ENCODE assay signal across 21 cellular contexts in genomic region chr15:41307679-41308078, GRCh38. TPM values are rescaled to one million over a fixed set of nuclear protein-coding genes. Genes with fewer than 3 reads are reported as not detected.
DNase-seq lines count a peak whose midpoint lies in the region; ATAC-seq and TF ChIP-seq lines count a peak whose summit lies in the region.
"Had no signal": no experiment of that assay in that cellular context is flagged by ENCODE, and none has a peak within 500 bp of the region (broad histone marks: within the 10 kb centered on the region; RNA-seq: fewer than 3 reads in every experiment).

No MANE protein-coding gene starts in this region.

- 94% methylated on average over 5 of the region's 5 CpGs for WGBS in right cardiac atrium

- H3K27me3 ChIP-seq in cardiac muscle cell (no peaks in the 10 kb centered on the region), right cardiac atrium (ENCODE audit: control insufficient read depth, insufficient read depth) (no peaks in the 10 kb centered on the region), gastrocnemius medialis (no peaks in the 10 kb centered on the region)
- H3K27me3 ChIP-seq: BE2C, BLaER1 had no signal

- in situ Hi-C loops in gastrocnemius medialis (cut with MboI; ENCODE audit: low sequenced_read_pairs in 4 of 4) = no loop called here

- no peak for TF ChIP-seq CTCF in cardiac muscle cell (IDR thresholded peaks at IDR 0.05; ENCODE audit: low read depth, low read length)
- no peak for TF ChIP-seq CTCF in RWPE1 (conservative IDR thresholded peaks at IDR 0.05; ENCODE audit: low read depth)
- TF ChIP-seq CTCF in gastrocnemius medialis (IDR thresholded peaks at IDR 0.05 in 4 of 5, conservative IDR thresholded peaks at IDR 0.05 in 1 of 5) = no peak

- CTCF ChIA-PET in RWPE1 (lab: Yijun Ruan, JAX) = interaction anchor here (1.3 kb wide), 1 partner anchor 11 kb away, joined by 4 read pairs; no protein-coding TSS in a partner anchor

- H3K36me3 ChIP-seq in cardiac muscle cell (peaks cover 6% of the 10 kb centered on the region), gastrocnemius medialis (no peaks in the 10 kb centered on the region)

- H3K4me1 ChIP-seq in cardiac muscle cell (ENCODE audit: low read depth) (no peaks in the 10 kb centered on the region), right cardiac atrium (ENCODE audit: control insufficient read depth, insufficient read depth, low read length) (no peaks in the 10 kb centered on the region), gastrocnemius medialis (peaks cover 13 to 49% of the 10 kb centered on the region in 2 donors)

- POLR2A ChIA-PET in RWPE1 (lab: Yijun Ruan, JAX; ENCODE audit: low non-redundant PET) = no interaction called here

- H3K27ac ChIP-seq in cardiac muscle cell = peak overlapping the region; percentile 63
- H3K27ac ChIP-seq in right cardiac atrium (ENCODE audit: low read length) = no peak overlapping the region
- peak overlapping the region; percentile 12; the same call in 1 of the 2 replicates for H3K27ac ChIP-seq in RWPE1
- H3K27ac ChIP-seq in gastrocnemius medialis = peak overlapping the region; percentile 85 to 93 (median 91)
- H3K27ac ChIP-seq: BLaER1 had no signal

- no peak overlapping the region for H3K4me3 ChIP-seq in cardiac muscle cell
- no peak overlapping the region for H3K4me3 ChIP-seq in right cardiac atrium (ENCODE audit: low read length)
- H3K4me3 ChIP-seq in gastrocnemius medialis = no peak overlapping the region
- H3K4me3 ChIP-seq: BLaER1 had no signal

- no peak for TF ChIP-seq POLR2A in gastrocnemius medialis (IDR thresholded peaks at IDR 0.05)

- ATAC-seq in right cardiac atrium (no peak), left colon (peak; percentile 64), gastrocnemius medialis (no peak), HG02938 (IDR thresholded peaks at IDR 0.05; ENCODE audit: unreplicated experiment) (no peak)

- intact Hi-C loops in right cardiac atrium (cut with DNase I) (no loop called here), left colon (cut with DNase I, micrococcal nuclease) (no loop called here), gastrocnemius medialis (cut with DNase I; ENCODE audit: low total_unique reads) (no loop called here)

- no peaks in the 10 kb centered on the region for H3K9me3 ChIP-seq in cardiac muscle cell (ENCODE audit: low read depth)
- no peaks in the 10 kb centered on the region for H3K9me3 ChIP-seq in right cardiac atrium (ENCODE audit: control insufficient read depth, low read length)
- no peaks in the 10 kb centered on the region for H3K9me3 ChIP-seq in gastrocnemius medialis
- H3K9me3 ChIP-seq: BE2C, BLaER1 had no signal

- no peak for DNase-seq in cardiac muscle cell (ENCODE audit: low read depth in 1 of 2, low spot score in 1 of 2)
- DNase-seq in right cardiac atrium = no peak
- no peak for DNase-seq in RWPE1 (ENCODE audit: low spot score)
- DNase-seq in left colon = no peak
- DNase-seq in gastrocnemius medialis = no peak
- no peak for DNase-seq in DMS153 treated with DMSO at 0.1 percent for 48 hours (lab: John Stamatoyannopoulos, UW; ENCODE audit: unreplicated experiment)
- DNase-seq in NCI-H2171 (lab: John Stamatoyannopoulos, UW) = no peak
- DNase-seq: 8988T; ACHN; BE2C; C1 segment of cervical spinal cord; CD4-positive, alpha-beta memory T cell; CD4-positive, CD25-positive, alpha-beta regulatory T cell; CD8-positive, alpha-beta memory T cell; COR-L47; DMS 273 treated with DMSO at 0.1 percent for 48 hours; DMS153; DMS79 treated with DMSO at 0.1 percent for 48 hours; GF-D8 had no signal

RNA-seq across cellular contexts. Expression of gene OIP5, which starts 24.7 kb away (rescaled TPM):
- total RNA-seq in cardiac muscle cell = 8.0 and 19.8 TPM in 2 replicates
- 8.4 and 30.2 TPM in 2 replicates for polyA plus RNA-seq in cardiac muscle cell
- total RNA-seq in right cardiac atrium = under 1 TPM in 3 of 4 donors, not detected in 1; 0.25 to 0.71 (median 0.49) TPM
- 0.25 TPM for polyA plus RNA-seq in right cardiac atrium
- 1 to 10 TPM; 1.5 to 4.5 TPM for total RNA-seq in left colon
- total RNA-seq in gastrocnemius medialis = 1 to 10 TPM; 1.9 to 7.8 (median 4.0) TPM

RNA-seq across cellular contexts. Expression of gene NUSAP1, which starts 25.0 kb away (rescaled TPM):
- total RNA-seq in cardiac muscle cell = 37.1 and 198 TPM in 2 replicates
- 28.5 and 173 TPM in 2 replicates for polyA plus RNA-seq in cardiac muscle cell
- 1 to 10 TPM; 1.5 to 3.6 (median 2.5) TPM for total RNA-seq in right cardiac atrium
- polyA plus RNA-seq in right cardiac atrium = 0.48 TPM
- total RNA-seq in left colon = 10 to 100 TPM in 1 of 2 donors, 1 to 10 TPM in 1; 8.9 to 20.8 TPM
- total RNA-seq in gastrocnemius medialis = 1 to 10 TPM; 1.8 to 4.1 (median 2.5) TPM
